In the genomic region with DNA sequence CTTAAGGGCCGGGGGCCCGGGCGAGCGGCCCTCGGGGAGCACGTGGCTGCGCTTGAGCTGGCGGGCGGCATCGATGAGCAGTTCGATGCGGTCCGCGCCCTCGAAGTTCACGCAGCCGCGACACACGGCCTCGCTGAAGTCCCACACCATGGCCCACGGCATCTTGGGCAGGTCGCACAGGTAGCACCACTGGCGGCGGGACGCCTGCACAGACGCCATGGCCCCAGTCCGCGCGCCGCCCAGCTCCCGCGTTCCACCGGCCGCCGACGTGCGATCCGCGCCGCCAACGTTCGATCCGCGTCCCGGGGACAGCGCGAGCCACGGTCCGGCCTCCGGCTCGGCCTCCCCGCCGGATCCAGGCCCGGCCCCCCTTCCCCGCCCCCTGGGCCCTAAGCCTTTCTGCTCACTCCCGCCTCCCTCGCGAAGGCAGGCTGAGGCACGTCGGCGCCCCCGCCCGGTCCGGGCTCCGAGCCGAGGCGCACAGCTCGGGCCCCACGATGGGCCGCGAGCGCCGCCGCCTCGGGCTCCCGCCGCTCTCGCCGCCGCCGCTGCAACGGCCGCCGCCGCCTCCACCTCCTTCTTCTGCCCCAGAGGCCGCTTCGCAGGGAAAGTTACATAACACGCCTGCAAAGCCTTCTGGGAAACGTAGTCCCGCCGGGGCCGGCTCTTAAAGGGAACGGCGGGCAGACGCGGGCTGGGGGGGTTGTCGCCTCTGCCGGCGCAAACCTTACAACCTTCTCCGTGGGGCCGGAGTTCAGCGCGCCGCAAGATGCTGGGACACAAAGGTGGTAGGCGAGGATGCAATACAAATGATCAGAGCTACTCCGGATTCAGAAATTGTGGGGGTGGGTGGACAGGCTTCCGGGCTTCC, we compare ENCODE assay signal across 8 cellular contexts. TPM values are rescaled to one million over a fixed set of nuclear protein-coding genes. Genes with fewer than 3 reads are reported as not detected.
DNase-seq lines count a peak whose midpoint lies in the region; ATAC-seq and TF ChIP-seq lines count a peak whose summit lies in the region.

A gene with protein sequence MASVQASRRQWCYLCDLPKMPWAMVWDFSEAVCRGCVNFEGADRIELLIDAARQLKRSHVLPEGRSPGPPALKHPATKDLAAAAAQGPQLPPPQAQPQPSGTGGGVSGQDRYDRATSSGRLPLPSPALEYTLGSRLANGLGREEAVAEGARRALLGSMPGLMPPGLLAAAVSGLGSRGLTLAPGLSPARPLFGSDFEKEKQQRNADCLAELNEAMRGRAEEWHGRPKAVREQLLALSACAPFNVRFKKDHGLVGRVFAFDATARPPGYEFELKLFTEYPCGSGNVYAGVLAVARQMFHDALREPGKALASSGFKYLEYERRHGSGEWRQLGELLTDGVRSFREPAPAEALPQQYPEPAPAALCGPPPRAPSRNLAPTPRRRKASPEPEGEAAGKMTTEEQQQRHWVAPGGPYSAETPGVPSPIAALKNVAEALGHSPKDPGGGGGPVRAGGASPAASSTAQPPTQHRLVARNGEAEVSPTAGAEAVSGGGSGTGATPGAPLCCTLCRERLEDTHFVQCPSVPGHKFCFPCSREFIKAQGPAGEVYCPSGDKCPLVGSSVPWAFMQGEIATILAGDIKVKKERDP (minus strand): TSS at position 586 of the 871 bp plus-strand sequence. CDS start 367 bp downstream, at position 219.

- in situ Hi-C loops in endometrial microvascular endothelial cells (cut with HindIII; ENCODE audit: inconsistent ontology term, low pct_unique_long_range_greater_than_20kb, low sequenced_read_pairs), result no loop called here

- no peaks in the 10 kb centered on the region for H3K9me3 Mint-ChIP-seq in CD8-positive, alpha-beta memory T cell
- no peaks in the 10 kb centered on the region for H3K9me3 Mint-ChIP-seq in mesothelial cell of epicardium

- peak within 1 kb of the TSS; percentile 92 to 99 (median 99) for H3K27ac Mint-ChIP-seq in CD8-positive, alpha-beta memory T cell
- peak within 1 kb of the TSS; percentile 99 for H3K27ac Mint-ChIP-seq in mesothelial cell of epicardium

- H3K4me2 ChIP-seq in OCI-LY1 (ENCODE audit: low read length), result peak within 1 kb of the TSS; percentile 94

- H3K36me3 ChIP-seq in CD8-positive, alpha-beta memory T cell (ENCODE audit: insufficient read depth, low read length), result no peaks in the 10 kb centered on the region
- no peaks in the 10 kb centered on the region for H3K36me3 ChIP-seq in HUES64 (ENCODE audit: insufficient read depth, low read length)
- H3K36me3 ChIP-seq in OCI-LY1 (ENCODE audit: insufficient read depth, low read length), result no peaks in the 10 kb centered on the region

- POLR2A ChIA-PET in CD8-positive, alpha-beta memory T cell (lab: Charles Lee), result interaction anchor here (0.6 to 2.6 kb wide), 8 partner anchors 16 to 885 kb away, joined by 3 to 22 read pairs (median 4); a partner anchor contains a TSS

- peak within 1 kb of the TSS; percentile 92 for H3K4me3 ChIP-seq in CD8-positive, alpha-beta memory T cell (ENCODE audit: low read length)
- H3K4me3 ChIP-seq in HUES64 (ENCODE audit: low read length), result peak within 1 kb of the TSS; percentile 81
- peak within 1 kb of the TSS; percentile 79 for H3K4me3 ChIP-seq in OCI-LY1 (ENCODE audit: low read depth, low read length, poor library complexity, severe bottlenecking)

- H3F3A ChIP-seq in OCI-LY1 (ENCODE audit: insufficient read depth, low read length), result no peaks in the 10 kb centered on the region

- H3K27me3 ChIP-seq in CD8-positive, alpha-beta memory T cell (ENCODE audit: insufficient read depth, low read length, poor library complexity, severe bottlenecking), result no peaks in the 10 kb centered on the region
- H3K27me3 ChIP-seq in HUES64 (ENCODE audit: insufficient read depth, low read length), result no peaks in the 10 kb centered on the region
- no peaks in the 10 kb centered on the region for H3K27me3 ChIP-seq in OCI-LY1 (ENCODE audit: insufficient read depth, low read length)

- peaks cover 34% of the 10 kb centered on the region for H3K4me1 ChIP-seq in CD8-positive, alpha-beta memory T cell (ENCODE audit: insufficient read depth, low read length)
- H3K4me1 ChIP-seq in HUES64 (ENCODE audit: insufficient read depth, low read length) (peaks cover 19% of the 10 kb centered on the region), OCI-LY1 (ENCODE audit: insufficient read depth, low read length, severe bottlenecking) (peaks cover 39% of the 10 kb centered on the region)

- TF ChIP-seq CTCF in OCI-LY1 (IDR thresholded peaks at IDR 0.05; ENCODE audit: low read length), result no peak
- TF ChIP-seq CTCF in mesothelial cell of epicardium (IDR thresholded peaks at IDR 0.05; ENCODE audit: unreplicated experiment), result no peak

- H3K27me3 Mint-ChIP-seq in CD8-positive, alpha-beta memory T cell, result peaks cover 0 to 3% of the 10 kb centered on the region in 2 donors
- H3K27me3 Mint-ChIP-seq in mesothelial cell of epicardium (ENCODE audit: low read depth), result no peaks in the 10 kb centered on the region

- H4K20me1 ChIP-seq in OCI-LY1 (ENCODE audit: insufficient read depth, low read length), result no peaks in the 10 kb centered on the region

- H3K9me2 ChIP-seq in OCI-LY1 (ENCODE audit: low read depth, low read length), result no peaks in the 10 kb centered on the region

- H3K9me3 ChIP-seq in CD8-positive, alpha-beta memory T cell (ENCODE audit: low read length), result no peaks in the 10 kb centered on the region
- H3K9me3 ChIP-seq in HUES64 (ENCODE audit: insufficient read depth, low read depth, low read length) (no peaks in the 10 kb centered on the region), OCI-LY1 (ENCODE audit: low read length) (no peaks in the 10 kb centered on the region)

- peak; percentile 48 for ATAC-seq in GM21381 (IDR thresholded peaks at IDR 0.05; ENCODE audit: unreplicated experiment)

- no peaks in the 10 kb centered on the region for H3K79me2 ChIP-seq in OCI-LY1 (ENCODE audit: insufficient read depth, low read length)

- DNase-seq in CD8-positive, alpha-beta memory T cell, result peak; percentile 81 to 94 (median 89)
- peak; percentile 62 for DNase-seq in activated CD8-positive, alpha-beta memory T cell treated with anti-CD3 and anti-CD28 coated beads, Interleukin-2, amount 50 U/mL, for 24 hours (ENCODE audit: extremely low read depth)
- peak; percentile 83 to 89 for DNase-seq in mesothelial cell of epicardium (ENCODE audit: low spot score in 2 of 2, unreplicated experiment in 2 of 2)
- DNase-seq in stimulated activated CD8-positive, alpha-beta memory T cell treated with anti-CD3 and anti-CD28 coated beads, Interleukin-15, amount 100 ng/mL, for 24 hours (ENCODE audit: low read depth), result peak; percentile 59

- H3K27ac ChIP-seq in CD8-positive, alpha-beta memory T cell (ENCODE audit: low read depth, low read length), result peak within 1 kb of the TSS; percentile 83
- H3K27ac ChIP-seq in HUES64 (ENCODE audit: low read depth, low read length) (peak within 1 kb of the TSS; percentile 93), OCI-LY1 (ENCODE audit: low read depth, low read length, poor library complexity, severe bottlenecking) (peak within 1 kb of the TSS; percentile 82)

- under 1% methylated on average over 107 of the region's 107 CpGs for WGBS in HUES64

- H3K9ac ChIP-seq in HUES64 (ENCODE audit: low read depth, low read length) (peak within 1 kb of the TSS; percentile 80), OCI-LY1 (ENCODE audit: low read length) (peak within 1 kb of the TSS; percentile 87)

- no peak within 1 kb of the TSS for H2AFZ ChIP-seq in OCI-LY1 (ENCODE audit: low read length)

- H3K4me3 Mint-ChIP-seq in CD8-positive, alpha-beta memory T cell, result peak within 1 kb of the TSS; percentile 92 to 99 (median 96)
- H3K4me3 Mint-ChIP-seq in mesothelial cell of epicardium, result peak within 1 kb of the TSS; percentile 96

- H3K36me3 Mint-ChIP-seq in CD8-positive, alpha-beta memory T cell, result peaks cover 0 to 21% (median 4%) of the 10 kb centered on the region in 3 donors
- peaks cover 7% of the 10 kb centered on the region for H3K36me3 Mint-ChIP-seq in mesothelial cell of epicardium

- CTCF ChIA-PET in CD8-positive, alpha-beta memory T cell (lab: Charles Lee), result interaction anchor here (0.8 to 2.7 kb wide), 7 partner anchors 10 to 131 kb away, joined by 3 to 16 read pairs (median 5); a partner anchor contains a TSS

- peaks cover 16 to 36% (median 22%) of the 10 kb centered on the region in 3 donors for H3K4me1 Mint-ChIP-seq in CD8-positive, alpha-beta memory T cell
- H3K4me1 Mint-ChIP-seq in mesothelial cell of epicardium, result peaks cover 25% of the 10 kb centered on the region

RNA-seq across cellular contexts. Expression of the gene that starts here (rescaled TPM):
- total RNA-seq in CD8-positive, alpha-beta memory T cell, result 10 to 100 TPM; 17.9 to 18.6 TPM
- 8.5 TPM for polyA plus RNA-seq in CD8-positive, alpha-beta memory T cell
- polyA plus RNA-seq in HUES64 (2013, experiment 1 of 2), result 13.8 TPM
- polyA plus RNA-seq in HUES64 (2013, experiment 2 of 2), result 15.4 TPM
- 13.6 TPM for total RNA-seq in endometrial microvascular endothelial cells (ENCODE audit: inconsistent ontology term)
- 33.8 to 34.6 TPM (median 34.1 TPM) in 3 replicates for total RNA-seq in mesothelial cell of epicardium

Comparison
In these comparisons a context has a peak if more than half of its experiments do, and no peak if none do; other contexts are left out.
1. Peak in every context shown above with its lines: DNase-seq, ATAC-seq, H3K4me3 ChIP-seq and H3K27ac ChIP-seq.